ENCODE assay signal across 15 cellular contexts in genomic region chr4:86416081-86416480, GRCh38. TPM values are rescaled to one million over a fixed set of nuclear protein-coding genes. Genes with fewer than 3 reads are reported as not detected.
DNase-seq lines count a peak whose midpoint lies in the region; ATAC-seq and TF ChIP-seq lines count a peak whose summit lies in the region.
"Had no signal": no experiment of that assay in that cellular context is flagged by ENCODE, and none has a peak within 500 bp of the region (broad histone marks: within the 10 kb centered on the region; RNA-seq: fewer than 3 reads in every experiment).

No MANE protein-coding gene starts in this region.

- intact Hi-C loops in mammary epithelial cell (cut with micrococcal nuclease) = no loop called here
- intact Hi-C loops in breast epithelium (cut with DNase I; ENCODE audit: low total_unique reads) = no loop called here
- intact Hi-C loops in aorta (cut with DNase I) = no loop called here

- H2AFZ ChIP-seq in mammary epithelial cell (ENCODE audit: low read depth, low read length) (no peak overlapping the region), osteoblast (ENCODE audit: low read length) (no peak overlapping the region)
- H2AFZ ChIP-seq: GM23338 had no signal

- CTCF ChIA-PET in mammary epithelial cell (lab: Charles Lee; ENCODE audit: low non-redundant PET) = no interaction called here

- H3K4me1 ChIP-seq in mammary epithelial cell (ENCODE audit: insufficient read depth, low read length) (no peaks in the 10 kb centered on the region), breast epithelium (no peaks in the 10 kb centered on the region), osteoblast (ENCODE audit: insufficient read depth, low read length) (no peaks in the 10 kb centered on the region), aorta (ENCODE audit: control insufficient read depth in 1 of 2, insufficient read depth in 2 of 2, low read length in 2 of 2) (no peaks in the 10 kb centered on the region)
- H3K4me1 ChIP-seq: BLaER1, Caco-2 had no signal

- H3K27me3 ChIP-seq in mammary epithelial cell (ENCODE audit: insufficient read depth, low read length) (no peaks in the 10 kb centered on the region), breast epithelium (no peaks in the 10 kb centered on the region), osteoblast (ENCODE audit: insufficient read depth, low read length) (no peaks in the 10 kb centered on the region), aorta (ENCODE audit: control insufficient read depth in 1 of 2, insufficient read depth in 2 of 2, low read length in 1 of 2) (no peaks in the 10 kb centered on the region)
- H3K27me3 ChIP-seq: BLaER1 had no signal

- no peaks in the 10 kb centered on the region for H3K9me3 ChIP-seq in mammary epithelial cell (replicated peaks; ENCODE audit: insufficient read depth, low read length)
- H3K9me3 ChIP-seq in breast epithelium = peaks cover 0 to 3% of the 10 kb centered on the region in 2 donors
- H3K9me3 ChIP-seq in osteoblast (ENCODE audit: low read depth, low read length) = no peaks in the 10 kb centered on the region
- peaks cover 3% of the 10 kb centered on the region for H3K9me3 ChIP-seq in aorta (ENCODE audit: control insufficient read depth, low read length)
- H3K9me3 ChIP-seq: Caco-2 had no signal

- no peak overlapping the region for H3K9ac ChIP-seq in mammary epithelial cell (ENCODE audit: insufficient read depth, low read length)
- H3K9ac ChIP-seq: BLaER1 had no signal

- in situ Hi-C loops in mammary epithelial cell (cut with MboI; ENCODE audit: low sequenced_read_pairs in 2 of 2) = no loop called here

- H3K4me3 ChIP-seq in mammary epithelial cell (replicated peaks in 1 of 3; ENCODE audit: insufficient read depth in 1 of 3, low read depth in 2 of 3, low read length in 3 of 3) (no peak overlapping the region), breast epithelium (no peak overlapping the region), osteoblast (ENCODE audit: insufficient read depth, low read length) (no peak overlapping the region), aorta (ENCODE audit: low read length in 2 of 2) (no peak overlapping the region)
- H3K4me3 ChIP-seq: BLaER1, GM23338 had no signal

- 87% methylated on average over 3 of the region's 3 CpGs for WGBS in mammary epithelial cell (ENCODE audit: low coverage, missing lambda C conversion rate)
- 82 to 92% methylated on average over 3 of the region's 3 CpGs for WGBS in aorta, 2 donors

- H3K27ac ChIP-seq in mammary epithelial cell (ENCODE audit: insufficient read depth, low read depth, low read length) (no peak overlapping the region), breast epithelium (no peak overlapping the region), epithelial cell of prostate (no peak overlapping the region), osteoblast (ENCODE audit: low read depth, low read length) (no peak overlapping the region), aorta (ENCODE audit: low read depth in 1 of 2, low read length in 2 of 2) (no peak overlapping the region)
- H3K27ac ChIP-seq: 22Rv1, BLaER1 had no signal

- dilution Hi-C loops in mammary epithelial cell (cut with HindIII; ENCODE audit: low sequenced_read_pairs) = no loop called here

- no peak for ATAC-seq in GM18498 (IDR thresholded peaks at IDR 0.05; ENCODE audit: unreplicated experiment)
- no peak for ATAC-seq in aorta (ENCODE audit: low FRiP score)
- ATAC-seq: GM23338, HepG2 had no signal

- TF ChIP-seq POLR2A in breast epithelium (IDR thresholded peaks at IDR 0.05) = no peak

- H4K20me1 ChIP-seq in mammary epithelial cell (ENCODE audit: insufficient read depth, low read length) = no peaks in the 10 kb centered on the region
- no peaks in the 10 kb centered on the region for H4K20me1 ChIP-seq in osteoblast (ENCODE audit: insufficient read depth, low read length)
- H4K20me1 ChIP-seq: BLaER1 had no signal

- no peaks in the 10 kb centered on the region for H3K79me2 ChIP-seq in mammary epithelial cell (ENCODE audit: insufficient read depth, low read length)
- no peaks in the 10 kb centered on the region for H3K79me2 ChIP-seq in osteoblast (ENCODE audit: insufficient read depth, low read length)

- DNase-seq in mammary epithelial cell (peak; percentile 34), breast epithelium (ENCODE audit: low spot score in 2 of 2) (no peak), epithelial cell of prostate (ENCODE audit: low read depth, low spot score) (peak; percentile 3), osteoblast (ENCODE audit: insufficient read length, low spot score, missing footprints) (peak; percentile 43), NCI-H1694 treated with DMSO at 0.1 percent for 48 hours (lab: John Stamatoyannopoulos, UW) (no peak), aorta (no peak)
- DNase-seq: Caco-2; CD8-positive, alpha-beta memory T cell; DND-41; H7 had no signal

- TF ChIP-seq CTCF in mammary epithelial cell (conservative IDR thresholded peaks at IDR 0.05 in 1 of 2, IDR thresholded peaks at IDR 0.05 in 1 of 2; ENCODE audit: extremely low read depth in 1 of 2, insufficient read depth in 1 of 2, low read depth in 1 of 2, low read length in 2 of 2) (no peak), breast epithelium (IDR thresholded peaks at IDR 0.05) (no peak), osteoblast (IDR thresholded peaks at IDR 0.05; ENCODE audit: extremely low read depth, low read depth, low read length) (no peak)

- no TSS peak for BruUV-seq in mammary epithelial cell (replicated peaks; lab: Mats Ljungman, UMichigan)

- H3K36me3 ChIP-seq in mammary epithelial cell (ENCODE audit: insufficient read depth, low read length) = no peaks in the 10 kb centered on the region
- H3K36me3 ChIP-seq in breast epithelium = no peaks in the 10 kb centered on the region
- no peaks in the 10 kb centered on the region for H3K36me3 ChIP-seq in osteoblast (ENCODE audit: insufficient read depth, low read length)
- no peaks in the 10 kb centered on the region for H3K36me3 ChIP-seq in aorta (ENCODE audit: control insufficient read depth in 1 of 2, insufficient read depth in 2 of 2, low read length in 1 of 2)
- H3K36me3 ChIP-seq: BLaER1 had no signal

- H3K4me2 ChIP-seq in mammary epithelial cell (ENCODE audit: insufficient read depth, low read depth, low read length) (no peak overlapping the region), osteoblast (ENCODE audit: insufficient read depth, low read length) (no peak overlapping the region)
- H3K4me2 ChIP-seq: BLaER1, GM23338 had no signal

RNA-seq across cellular contexts. Expression of gene MAPK10, which starts 56.2 kb away (rescaled TPM):
- total RNA-seq in mammary epithelial cell (10 to 100 TPM in 1 of 2 donors, 1 to 10 TPM in 1; 8.2 to 10.0 TPM), breast epithelium (10 to 100 TPM; 18.4 to 46.2 (median 24.6) TPM), osteoblast (12.1 and 13.0 TPM in 2 replicates), aorta (10 to 100 TPM; 12.4 to 40.0 TPM)
- polyA plus RNA-seq in mammary epithelial cell (2.9 TPM), aorta (10 to 100 TPM; 19.9 to 28.3 TPM)
- 1.6 TPM for polyA minus RNA-seq in mammary epithelial cell
- total RNA-seq: CD8-positive, alpha-beta memory T cell; HepG2 had no signal
- polyA plus RNA-seq: CD8-positive, alpha-beta memory T cell; HepG2 had no signal

Comparison
In these comparisons a context has a peak if more than half of its experiments do, and no peak if none do; other contexts are left out.
1. DNase-seq: peak in mammary epithelial cell (single experiment), epithelial cell of prostate (single experiment) and osteoblast (single experiment); none in breast epithelium (0 of 2), NCI-H1694 treated with DMSO at 0.1 percent for 48 hours (single experiment) and aorta (0 of 2).